In the genomic region with DNA sequence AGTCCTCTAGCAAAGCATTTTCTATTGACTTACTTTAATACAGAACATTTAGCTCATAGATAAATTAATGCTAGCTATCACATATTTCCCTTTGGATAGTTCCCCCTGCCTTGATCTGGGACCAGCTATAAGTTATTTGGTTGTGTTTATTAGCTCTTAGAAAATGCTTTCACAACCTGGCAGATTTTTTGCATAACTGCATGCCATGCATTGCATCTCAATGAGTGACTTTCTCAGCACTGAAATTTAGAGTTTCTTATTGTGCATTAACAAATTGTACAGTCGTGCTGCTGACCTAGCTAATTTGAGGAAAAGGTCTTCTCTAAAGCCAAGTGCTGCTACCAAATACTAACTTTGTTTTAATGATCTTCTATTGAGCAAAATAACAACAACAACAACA, we compare ENCODE assay signal across 16 cellular contexts.
A peak's percentile ranks its signal among the peaks of the same experiment; 100 is the strongest.
DNase-seq lines count a peak whose midpoint lies in the region; TF ChIP-seq lines count a peak whose summit lies in the region.
"Had no signal": no experiment of that assay in that cellular context is flagged by ENCODE, and none has a peak within 500 bp of the region (broad histone marks: within the 10 kb centered on the region; RNA-seq: fewer than 3 reads in every experiment).

No MANE protein-coding gene starts in this region.

- TF ChIP-seq CTCF in hepatocyte (IDR thresholded peaks at IDR 0.05; ENCODE audit: poor library complexity) = no peak

- H4K20me1 ChIP-seq in hepatocyte (ENCODE audit: insufficient read depth, poor library complexity, severe bottlenecking) = no peaks in the 10 kb centered on the region

- no peaks in the 10 kb centered on the region for H3K79me2 ChIP-seq in hepatocyte

- H3K36me3 ChIP-seq in hepatocyte (replicated peaks; ENCODE audit: insufficient read depth, low read depth) = no peaks in the 10 kb centered on the region
- H3K36me3 ChIP-seq: BE2C had no signal

- no peak overlapping the region for H3K4me2 ChIP-seq in hepatocyte
- H3K4me2 ChIP-seq: SK-N-SH had no signal

- no peaks in the 10 kb centered on the region for H3K27me3 ChIP-seq in hepatocyte
- H3K27me3 ChIP-seq: BE2C had no signal

- no peaks in the 10 kb centered on the region for H3K9me2 ChIP-seq in hepatocyte (replicated peaks; ENCODE audit: insufficient read depth)
- H3K9me2 ChIP-seq: SK-N-SH had no signal

- H2AFZ ChIP-seq in hepatocyte = no peak overlapping the region

- no peak overlapping the region for H3K4me3 ChIP-seq in hepatocyte

- 59% methylated on average over 1 of the region's 1 CpG for WGBS in hepatocyte (ENCODE audit: low lambda C conversion rate, missing lambda C conversion rate)

- DNase-seq in EH (ENCODE audit: low read depth) (peak; percentile 4), HS-5 (ENCODE audit: low read depth) (peak; percentile 25), fibroblast of gingiva (ENCODE audit: low read depth) (peak; percentile 38), renal cortical epithelial cell (ENCODE audit: low read depth) (peak; percentile 30), NCI-H1436 (lab: John Stamatoyannopoulos, UW) (no peak), NCI-H748 (lab: John Stamatoyannopoulos, UW; ENCODE audit: unreplicated experiment) (no peak), hepatocyte (ENCODE audit: low spot score) (no peak)
- DNase-seq in stimulated activated CD8-positive, alpha-beta memory T cell treated with anti-CD3 and anti-CD28 coated beads, Interleukin-4, amount 100 ng/mL, for 48 hours = no peak
- DNase-seq: BE2C, KBM-7, NCI-H1048, NCI-H1694, NCI-H446 treated with DMSO at 0.1 percent for 48 hours, NCI-H774, Right ventricle myocardium superior, SK-N-SH had no signal

- no peaks in the 10 kb centered on the region for H3K4me1 ChIP-seq in hepatocyte (ENCODE audit: insufficient read depth)
- H3K4me1 ChIP-seq: BE2C had no signal

- H3K9me3 ChIP-seq in hepatocyte (ENCODE audit: low read depth) = no peaks in the 10 kb centered on the region
- H3K9me3 ChIP-seq: BE2C, SK-N-SH had no signal

- no peak overlapping the region for H3K27ac ChIP-seq in hepatocyte

Comparison
In these comparisons a context has a peak if more than half of its experiments do, and no peak if none do; other contexts are left out.
1. DNase-seq: peak in EH (single experiment), HS-5 (single experiment), fibroblast of gingiva (single experiment) and renal cortical epithelial cell (single experiment); none in stimulated activated CD8-positive, alpha-beta memory T cell treated with anti-CD3 and anti-CD28 coated beads, Interleukin-4, amount 100 ng/mL, for 48 hours (single experiment), NCI-H1436 (single experiment), NCI-H748 (single experiment) and hepatocyte (single experiment).